In genomic region chr2:44951124-44951523, GRCh38 we compare ENCODE assay signal across 17 cellular contexts. TPM values are rescaled to one million over a fixed set of nuclear protein-coding genes. Genes with fewer than 3 reads are reported as not detected.
DNase-seq lines count a peak whose midpoint lies in the region; ATAC-seq, FAIRE-seq and TF ChIP-seq lines count a peak whose summit lies in the region.
"Had no signal": no experiment of that assay in that cellular context is flagged by ENCODE, and none has a peak within 500 bp of the region (broad histone marks: within the 10 kb centered on the region; RNA-seq: fewer than 3 reads in every experiment).

No MANE protein-coding gene starts in this region.

- H3K4me1 ChIP-seq in H9 (ENCODE audit: insufficient read depth, low read length) (peaks cover 3% of the 10 kb centered on the region; the same call in 1 of the 2 replicates), kidney (ENCODE audit: control insufficient read depth in 1 of 2, insufficient read depth in 1 of 2, low read depth in 1 of 2, low read length in 2 of 2) (peaks cover 5 to 25% of the 10 kb centered on the region in 2 donors)

- no peak overlapping the region for H3K27ac ChIP-seq in H9 (ENCODE audit: insufficient read length, low read depth, low read length)
- no peak overlapping the region for H3K27ac ChIP-seq in kidney (ENCODE audit: low read depth in 2 of 2, low read length in 2 of 2)
- H3K27ac ChIP-seq: BLaER1 treated with 17β-estradiol and CSF1 and Interleukin-3, amounts not matched to agents 10 nM and 100 nM had no signal

- H2BK5ac ChIP-seq in H9 (ENCODE audit: insufficient read length, low read length), result no peak overlapping the region

- no peak overlapping the region for H3K18ac ChIP-seq in H9 (ENCODE audit: insufficient read length, low read depth, low read length)

- H3K27me3 ChIP-seq in H9 (ENCODE audit: insufficient read depth, low read length), result peaks cover 92% of the 10 kb centered on the region

- H2BK120ac ChIP-seq in H9 (ENCODE audit: low read depth, low read length, poor library complexity, severe bottlenecking), result no peak overlapping the region

- no peak for ATAC-seq in left lobe of liver
- ATAC-seq: PC-3 had no signal

- no peak overlapping the region for H3K14ac ChIP-seq in H9 (ENCODE audit: insufficient read depth, low read length)

- intact Hi-C loops in CD14-positive monocyte (cut with micrococcal nuclease), result loop anchor here (5.0 to 10.0 kb wide), 3 partner anchors 556 to 706 kb away; no protein-coding TSS in a partner anchor
- intact Hi-C loops in kidney (cut with DNase I), result loop anchor here (10.0 kb wide), 2 partner anchors 466 to 556 kb away; no protein-coding TSS in a partner anchor

- no peaks in the 10 kb centered on the region for H3K79me2 ChIP-seq in H9 (ENCODE audit: insufficient read depth, low read length)

- H2BK12ac ChIP-seq in H9 (ENCODE audit: insufficient read length, low read depth, low read length), result no peak overlapping the region

- H4K20me1 ChIP-seq in H9 (ENCODE audit: control insufficient read depth, insufficient read depth, insufficient read length), result no peaks in the 10 kb centered on the region

- H3K9ac ChIP-seq in H9 (ENCODE audit: extremely low read depth, insufficient read length, low read length) (no peak overlapping the region), kidney (ENCODE audit: low read length in 2 of 2) (no peak overlapping the region)
- H3K9ac ChIP-seq: BLaER1 treated with 17β-estradiol and CSF1 and Interleukin-3, amounts not matched to agents 10 nM and 100 nM had no signal

- H2BK20ac ChIP-seq in H9 (ENCODE audit: low read depth, low read length, poor library complexity, severe bottlenecking), result no peak overlapping the region

- H3K9me3 ChIP-seq in H9 (ENCODE audit: control insufficient read depth, low read depth, low read length), result no peaks in the 10 kb centered on the region
- no peaks in the 10 kb centered on the region for H3K9me3 ChIP-seq in kidney (ENCODE audit: control insufficient read depth in 1 of 2, low read length in 2 of 2)
- H3K9me3 ChIP-seq: BLaER1 treated with 17β-estradiol and CSF1 and Interleukin-3, amounts not matched to agents 10 nM and 100 nM had no signal

- FAIRE-seq in kidney (lab: Jason Lieb, UNC), result no peak

- H3K79me1 ChIP-seq in H9 (ENCODE audit: insufficient read depth, low read depth, low read length, poor library complexity, severe bottlenecking), result no peaks in the 10 kb centered on the region

- H4K91ac ChIP-seq in H9 (ENCODE audit: insufficient read length, low read depth, low read length), result no peak overlapping the region

- no peaks in the 10 kb centered on the region for H3K36me3 ChIP-seq in kidney (ENCODE audit: control insufficient read depth in 1 of 2, insufficient read depth in 2 of 2, low read length in 2 of 2)
- H3K36me3 ChIP-seq: BLaER1 treated with 17β-estradiol and CSF1 and Interleukin-3, amounts not matched to agents 10 nM and 100 nM had no signal

- H4K5ac ChIP-seq in H9 (ENCODE audit: insufficient read length, low read depth, low read length), result no peak overlapping the region

- peak; percentile 23 for DNase-seq in CD14-positive monocyte (ENCODE audit: low spot score)
- DNase-seq in H9, result no peak
- peak; percentile 43 for DNase-seq in kidney
- DNase-seq in neural crest cell (ENCODE audit: low read depth, low spot score), result no peak
- DNase-seq in ecto neural progenitor cell (ENCODE audit: low spot score), result no peak
- no peak for DNase-seq in NCI-H1092 (lab: John Stamatoyannopoulos, UW)
- no peak for DNase-seq in left lobe of liver (ENCODE audit: low spot score)
- DNase-seq in MV-4-11 (lab: John Stamatoyannopoulos, UW), result no peak
- DNase-seq: DMS79, NCI-H187 treated with DMSO at 0.1 percent for 48 hours, NCI-H2227 treated with DMSO at 0.1 percent for 48 hours, NCI-H510A treated with DMSO at 0.1 percent for 48 hours, NCI-H774, PC-3, RPMI8226 had no signal

- no peak overlapping the region for H2AK5ac ChIP-seq in H9 (ENCODE audit: insufficient read length, low read length)

- no peak for TF ChIP-seq CTCF in CD14-positive monocyte (IDR thresholded peaks at IDR 0.05)
- TF ChIP-seq CTCF in H9 (conservative IDR thresholded peaks at IDR 0.05), result no peak
- TF ChIP-seq CTCF in kidney (IDR thresholded peaks at IDR 0.05; ENCODE audit: borderline replicate concordance, extremely low read depth, insufficient read depth), result no peak
- no peak for TF ChIP-seq CTCF in neural crest cell (conservative IDR thresholded peaks at IDR 0.05)

- H3K9me3 Mint-ChIP-seq in CD14-positive monocyte (peaks cover 0 to 20% (median 3%) of the 10 kb centered on the region in 7 donors), H9 (peaks cover 7 to 9% of the 10 kb centered on the region in 2 experiments; a peak in 4 of 5 replicates), neural crest cell (no peaks in the 10 kb centered on the region)

- no peak overlapping the region for H3K23ac ChIP-seq in H9 (ENCODE audit: insufficient read length, low read depth, low read length)

- no peak overlapping the region for H4K8ac ChIP-seq in H9 (replicated peaks; ENCODE audit: insufficient read length, low read depth, low read length)

- WGBS in H9 (ENCODE audit: extremely low coverage, insufficient read length, low lambda C conversion rate), result no CpG with 5 or more reads among the region's 6 CpGs

- H3K4ac ChIP-seq in H9 (ENCODE audit: low read depth, low read length), result no peak overlapping the region

- H3K4me3 Mint-ChIP-seq in CD14-positive monocyte (peak overlapping the region in 1 of 2 donors; percentile 82), H9 (peak overlapping the region in 1 of 2 experiments; percentile 60; a peak in 1 of 5 replicates), neural crest cell (peak overlapping the region; percentile 50)

- no peak overlapping the region for H2BK15ac ChIP-seq in H9 (ENCODE audit: low read depth, low read length)

- no peak overlapping the region for H2AFZ ChIP-seq in H9 (ENCODE audit: low read length)

- peaks cover 19% of the 10 kb centered on the region for H3K23me2 ChIP-seq in H9 (ENCODE audit: insufficient read length, low read depth, low read length, poor library complexity, severe bottlenecking)

- H3K4me2 ChIP-seq in H9 (ENCODE audit: insufficient read depth, insufficient read length, low read length), result peak overlapping the region; percentile 9

- H3K4me1 Mint-ChIP-seq in CD14-positive monocyte (peaks cover 21% of the 10 kb centered on the region), H9 (peaks cover 56 to 72% of the 10 kb centered on the region in 2 experiments), neural crest cell (peaks cover 37% of the 10 kb centered on the region)

- no peak overlapping the region for H3K56ac ChIP-seq in H9 (ENCODE audit: insufficient read length, low read depth, low read length)

- H3T11ph ChIP-seq in H9 (ENCODE audit: low read length), result no peak overlapping the region

- H3K27ac Mint-ChIP-seq in CD14-positive monocyte (no peak overlapping the region), H9 (no peak overlapping the region), neural crest cell (ENCODE audit: unreplicated experiment) (no peak overlapping the region)

- H3K36me3 Mint-ChIP-seq in CD14-positive monocyte, result peaks cover 0 to 3% of the 10 kb centered on the region in 2 donors
- H3K36me3 Mint-ChIP-seq in H9 (ENCODE audit: insufficient read depth in 1 of 3, low read depth in 3 of 3), result peaks cover 0 to 18% (median 0%) of the 10 kb centered on the region in 3 experiments; a peak in 5 of 7 replicates
- H3K36me3 Mint-ChIP-seq in neural crest cell (ENCODE audit: low read depth), result no peaks in the 10 kb centered on the region

- H3K27me3 Mint-ChIP-seq in CD14-positive monocyte (ENCODE audit: low read depth in 3 of 3) (peaks cover 95 to 98% (median 95%) of the 10 kb centered on the region in 3 donors), H9 (ENCODE audit: low read depth) (peaks cover 99% of the 10 kb centered on the region), neural crest cell (ENCODE audit: low read depth) (peaks cover 97% of the 10 kb centered on the region)

- no peak overlapping the region for H3K4me3 ChIP-seq in kidney (ENCODE audit: low read length in 2 of 2)

RNA-seq across cellular contexts. Expression of gene SIX3, which starts 9.6 kb away (rescaled TPM):
- not detected for polyA plus RNA-seq in CD14-positive monocyte
- 0.35 and 0.55 TPM in 2 replicates for total RNA-seq in H9 (2021)
- total RNA-seq in kidney, result 0.16 TPM
- polyA plus RNA-seq in kidney (ENCODE audit: insufficient read depth, low read depth, low replicate concordance), result 0.19 TPM
- not detected in 2 replicates for total RNA-seq in neural crest cell
- not detected for total RNA-seq in left lobe of liver

RNA-seq across cellular contexts. Expression of gene SIX2, which starts 58.1 kb away (rescaled TPM):
- polyA plus RNA-seq in CD14-positive monocyte, result not detected
- total RNA-seq in H9 (2021), result 0.15 TPM in 1 of 2 replicates, not detected in the other
- 0.28 TPM for total RNA-seq in kidney
- polyA plus RNA-seq in kidney (ENCODE audit: insufficient read depth, low read depth, low replicate concordance), result 0.62 TPM
- 0.14 TPM in 1 of 2 replicates, not detected in the other for total RNA-seq in neural crest cell
- not detected for total RNA-seq in left lobe of liver
- total RNA-seq: A673 had no signal

Comparison
In these comparisons a context has a peak if more than half of its experiments do, and no peak if none do; other contexts are left out.
1. DNase-seq: peak in CD14-positive monocyte (single experiment) and kidney (single experiment); none in H9 (single experiment), neural crest cell (single experiment), ecto neural progenitor cell (single experiment), NCI-H1092 (single experiment), left lobe of liver (single experiment) and MV-4-11 (single experiment).